ENCODE assay signal across 9 cellular contexts in the genomic region with DNA sequence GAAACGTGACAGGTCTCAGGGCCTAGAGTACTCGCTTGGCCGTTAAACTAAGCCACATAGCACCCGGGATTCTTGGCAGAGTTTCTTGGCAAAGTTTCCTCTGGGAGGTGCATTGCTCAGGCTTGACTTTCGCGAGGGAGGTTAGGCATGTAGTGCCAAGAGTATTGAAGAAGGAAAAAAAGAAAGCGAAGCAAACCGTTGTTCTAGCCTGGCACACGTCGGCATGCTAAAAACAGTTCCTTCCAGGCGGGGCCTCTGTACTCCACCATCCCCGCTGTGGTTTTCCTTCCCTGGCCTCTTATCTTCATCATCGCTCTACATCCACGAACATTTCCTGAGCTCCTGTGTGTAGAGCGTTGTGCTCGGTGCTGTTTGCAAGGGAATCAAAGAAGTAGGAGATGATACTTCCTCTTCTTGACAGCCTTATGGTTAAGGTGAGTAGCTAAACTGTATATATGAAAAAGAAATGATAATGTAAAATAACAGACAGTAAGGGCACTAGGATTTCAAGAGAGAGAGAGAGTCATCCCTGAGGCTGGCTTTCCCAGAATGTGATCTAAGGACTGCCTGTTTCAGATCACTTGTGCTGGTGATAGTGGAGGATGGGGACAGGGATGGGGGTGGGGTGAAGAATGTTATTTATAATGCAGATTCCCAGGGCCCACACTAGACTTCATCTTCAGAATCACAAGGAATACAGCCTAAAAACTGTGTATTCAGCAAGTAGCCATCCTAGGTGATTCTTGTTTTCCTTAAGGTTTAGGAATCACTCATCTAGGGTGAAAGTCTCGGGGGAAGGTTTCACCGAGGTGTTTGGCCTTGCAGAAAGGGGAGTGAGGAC. TPM values are rescaled to one million over a fixed set of nuclear protein-coding genes. Genes with fewer than 3 reads are reported as not detected.
DNase-seq lines count a peak whose midpoint lies in the region; ATAC-seq, FAIRE-seq and TF ChIP-seq lines count a peak whose summit lies in the region.
"Had no signal": no experiment of that assay in that cellular context is flagged by ENCODE, and none has a peak within 500 bp of the region (broad histone marks: within the 10 kb centered on the region; RNA-seq: fewer than 3 reads in every experiment).

No MANE protein-coding gene starts in this region.

- FAIRE-seq in frontal cortex (lab: Jason Lieb, UNC): no peak

- peak; percentile 84 for ATAC-seq in RWPE2 (ENCODE audit: low read depth)
- no peak for ATAC-seq in HG03280 (IDR thresholded peaks at IDR 0.05; ENCODE audit: unreplicated experiment)

- H3K27ac ChIP-seq in RWPE2 (ENCODE audit: poor library complexity, severe bottlenecking) (no peak overlapping the region), sigmoid colon (peak overlapping the region in 3 of 4 donors; percentile 38 to 60 (median 54))
- H3K27ac ChIP-seq: KMS-11 had no signal

- no peak for TF ChIP-seq POLR2A in sigmoid colon (IDR thresholded peaks at IDR 0.05)

- no peak for TF ChIP-seq CTCF in RWPE2 (IDR thresholded peaks at IDR 0.05; ENCODE audit: poor library complexity, severe bottlenecking)
- no peak for TF ChIP-seq CTCF in sigmoid colon (IDR thresholded peaks at IDR 0.05)

- DNase-seq in ELR (ENCODE audit: low read depth) (peak; percentile 18), RWPE2 (ENCODE audit: low spot score) (no peak), fibroblast of peridontal ligament (ENCODE audit: extremely low read depth) (peak; percentile 45), sigmoid colon (peak; percentile 78), frontal cortex (ENCODE audit: low spot score in 2 of 2) (no peak), mesenteric fat pad (ENCODE audit: low spot score) (no peak)
- no peak for DNase-seq in stimulated activated CD4-positive, alpha-beta T cell treated with anti-CD3 and anti-CD28 coated beads, Interleukin-15, amount 100 ng/mL, for 24 hours

- H3K36me3 ChIP-seq in RWPE2 (ENCODE audit: low read depth) (no peaks in the 10 kb centered on the region), sigmoid colon (no peaks in the 10 kb centered on the region)

- no peaks in the 10 kb centered on the region for H3K9me3 ChIP-seq in RWPE2 (ENCODE audit: severe bottlenecking)
- no peaks in the 10 kb centered on the region for H3K9me3 ChIP-seq in sigmoid colon

- no peak for TF ChIP-seq EP300 in sigmoid colon (IDR thresholded peaks at IDR 0.05)

- H3K27me3 ChIP-seq in RWPE2 (ENCODE audit: insufficient read depth, poor library complexity, severe bottlenecking) (peaks cover 35% of the 10 kb centered on the region), sigmoid colon (peaks cover 0 to 67% (median 26%) of the 10 kb centered on the region in 3 donors)

- H3K4me3 ChIP-seq in RWPE2 (ENCODE audit: severe bottlenecking) (no peak overlapping the region), sigmoid colon (peak overlapping the region in 1 of 4 donors; percentile 21)

- intact Hi-C loops in sigmoid colon (cut with DNase I): no loop called here

- 10 to 16% methylated on average over 18 of the region's 18 CpGs for WGBS in sigmoid colon, 2 donors

- H3K4me1 ChIP-seq in RWPE2 (ENCODE audit: insufficient read depth, poor library complexity, severe bottlenecking) (peaks cover 9% of the 10 kb centered on the region), sigmoid colon (peaks cover 0 to 16% (median 11%) of the 10 kb centered on the region in 4 donors)

RNA-seq across cellular contexts. Expression of gene RNF220, which starts 18.9 kb away (rescaled TPM):
- total RNA-seq in sigmoid colon (100 to 1,000 TPM in 3 of 4 donors, 10 to 100 TPM in 1; 82.8 to 122 (median 114) TPM), frontal cortex (48.1 TPM), mesenteric fat pad (60.1 TPM)
- polyA plus RNA-seq in sigmoid colon: 10 to 100 TPM; 49.5 to 80.6 (median 56.5) TPM

Comparison
In these comparisons a context has a peak if more than half of its experiments do, and no peak if none do; other contexts are left out.
1. DNase-seq: peak in ELR (single experiment), fibroblast of peridontal ligament (single experiment) and sigmoid colon (single experiment); none in RWPE2 (single experiment), frontal cortex (0 of 2), stimulated activated CD4-positive, alpha-beta T cell treated with anti-CD3 and anti-CD28 coated beads, Interleukin-15, amount 100 ng/mL, for 24 hours (single experiment) and mesenteric fat pad (single experiment).